Comparison of ENCODE assay signal across 14 cellular contexts in the genomic region with DNA sequence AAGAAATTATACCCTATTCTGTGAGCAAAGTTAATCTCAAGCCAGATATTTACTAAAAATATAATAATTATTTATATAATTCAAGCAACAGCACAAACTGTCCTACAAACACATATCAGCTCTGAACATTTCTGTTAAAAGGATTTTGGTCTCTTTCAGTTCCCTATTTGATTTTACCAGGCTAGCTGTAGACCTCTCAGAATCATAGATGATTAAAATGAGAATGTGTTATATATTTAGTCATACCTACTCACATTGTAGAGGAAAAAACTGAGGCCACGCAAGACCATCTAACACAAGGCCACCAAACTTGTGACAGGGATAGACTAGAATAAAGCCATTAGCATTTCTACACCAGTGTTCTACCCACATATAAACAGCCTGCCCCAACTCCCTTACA. TPM values are rescaled to one million over a fixed set of nuclear protein-coding genes. Genes with fewer than 3 reads are reported as not detected.
DNase-seq lines count a peak whose midpoint lies in the region; ATAC-seq and TF ChIP-seq lines count a peak whose summit lies in the region.
"Had no signal": no experiment of that assay in that cellular context is flagged by ENCODE, and none has a peak within 500 bp of the region (broad histone marks: within the 10 kb centered on the region; RNA-seq: fewer than 3 reads in every experiment).

No MANE protein-coding gene starts in this region.

- no peak for TF ChIP-seq CTCF in HFFc6 (IDR thresholded peaks at IDR 0.05)
- no peak for TF ChIP-seq CTCF in foreskin fibroblast (IDR thresholded peaks at IDR 0.05; ENCODE audit: low read depth, low read length)

- no peak overlapping the region for H3K4me3 ChIP-seq in effector memory CD4-positive, alpha-beta T cell (ENCODE audit: insufficient read depth, low read depth, low read length, poor library complexity, severe bottlenecking)
- H3K4me3 ChIP-seq in foreskin fibroblast (ENCODE audit: low read depth in 1 of 2, low read length in 2 of 2) = no peak overlapping the region
- H3K4me3 ChIP-seq: A549 had no signal

- peaks cover 9% of the 10 kb centered on the region for H3K4me1 Mint-ChIP-seq in activated T-cell treated with anti-CD3 and anti-CD28 coated beads, Interleukin-2, amount 50 U/mL, for 72 hours (ENCODE audit: low read depth)
- peaks cover 7% of the 10 kb centered on the region for H3K4me1 Mint-ChIP-seq in activated T-cell treated with anti-CD3 and anti-CD28 coated beads, Interleukin-2, amount 50 U/mL, for 4 hours (ENCODE audit: low read depth)
- H3K4me1 Mint-ChIP-seq in HFFc6 (ENCODE audit: low read depth) = peaks cover 70% of the 10 kb centered on the region

- no peaks in the 10 kb centered on the region for H3K9me3 ChIP-seq in effector memory CD4-positive, alpha-beta T cell (ENCODE audit: control insufficient read depth, low read length)
- H3K9me3 ChIP-seq: A549 had no signal

- H3K27me3 ChIP-seq in effector memory CD4-positive, alpha-beta T cell (replicated peaks; ENCODE audit: control insufficient read depth, insufficient read depth, low read length, poor library complexity, severe bottlenecking) = no peaks in the 10 kb centered on the region

- H3K4me1 ChIP-seq in effector memory CD4-positive, alpha-beta T cell (ENCODE audit: control insufficient read depth, insufficient read depth, low read length, poor library complexity, severe bottlenecking) = no peaks in the 10 kb centered on the region

- H3K27ac Mint-ChIP-seq in activated T-cell treated with anti-CD3 and anti-CD28 coated beads, Interleukin-2, amount 50 U/mL, for 72 hours = peak overlapping the region; percentile 14
- H3K27ac Mint-ChIP-seq in HFFc6 = peak overlapping the region; percentile 34; the same call in 1 of the 2 replicates
- H3K27ac Mint-ChIP-seq: natural killer cell treated with Interleukin-12 subunit alpha and Interleukin-12 subunit beta and Interleukin-15 and Interleukin-18, amount 100 ng/mL, for 72 hours had no signal

- H3K9me3 Mint-ChIP-seq in activated T-cell treated with anti-CD3 and anti-CD28 coated beads, Interleukin-2, amount 50 U/mL, for 72 hours = no peaks in the 10 kb centered on the region
- H3K9me3 Mint-ChIP-seq in activated T-cell treated with anti-CD3 and anti-CD28 coated beads, Interleukin-2, amount 50 U/mL, for 4 hours = no peaks in the 10 kb centered on the region
- peaks cover 6% of the 10 kb centered on the region for H3K9me3 Mint-ChIP-seq in HFFc6
- H3K9me3 Mint-ChIP-seq: natural killer cell treated with Interleukin-12 subunit alpha and Interleukin-12 subunit beta and Interleukin-15 and Interleukin-18, amount 100 ng/mL, for 72 hours had no signal

- no peak overlapping the region for H3K27ac ChIP-seq in effector memory CD4-positive, alpha-beta T cell (ENCODE audit: insufficient read depth, low read length, poor library complexity, severe bottlenecking)
- H3K27ac ChIP-seq: A549 had no signal

- DNase-seq in activated T-cell treated with anti-CD3 and anti-CD28 coated beads, Interleukin-2, amount 50 U/mL, for 72 hours = no peak
- no peak for DNase-seq in activated T-cell treated with anti-CD3 and anti-CD28 coated beads, Interleukin-2, amount 50 U/mL, for 4 hours
- no peak for DNase-seq in HFFc6
- no peak for DNase-seq in A172 (ENCODE audit: low spot score)
- DNase-seq in effector memory CD4-positive, alpha-beta T cell = no peak
- DNase-seq in foreskin fibroblast = no peak
- no peak for DNase-seq in T1000 (lab: John Stamatoyannopoulos, UW)
- DNase-seq: cerebellar nuclear complex, NCI-H446 treated with DMSO at 0.1 percent for 48 hours, SHP77 had no signal

- no peak overlapping the region for H3K4me3 Mint-ChIP-seq in activated T-cell treated with anti-CD3 and anti-CD28 coated beads, Interleukin-2, amount 50 U/mL, for 72 hours
- no peak overlapping the region for H3K4me3 Mint-ChIP-seq in activated T-cell treated with anti-CD3 and anti-CD28 coated beads, Interleukin-2, amount 50 U/mL, for 4 hours
- H3K4me3 Mint-ChIP-seq in HFFc6 = no peak overlapping the region
- H3K4me3 Mint-ChIP-seq: natural killer cell treated with Interleukin-12 subunit alpha and Interleukin-12 subunit beta and Interleukin-15 and Interleukin-18, amount 100 ng/mL, for 72 hours had no signal

- peaks cover 4% of the 10 kb centered on the region for H3K36me3 ChIP-seq in effector memory CD4-positive, alpha-beta T cell (ENCODE audit: control insufficient read depth, insufficient read depth, low read length)

- peaks cover 4 to 9% of the 10 kb centered on the region in 2 donors for H3K36me3 Mint-ChIP-seq in activated T-cell treated with anti-CD3 and anti-CD28 coated beads, Interleukin-2, amount 50 U/mL, for 72 hours (ENCODE audit: insufficient read depth in 2 of 2)
- peaks cover 25% of the 10 kb centered on the region for H3K36me3 Mint-ChIP-seq in activated T-cell treated with anti-CD3 and anti-CD28 coated beads, Interleukin-2, amount 50 U/mL, for 4 hours (ENCODE audit: insufficient read depth)
- peaks cover 37% of the 10 kb centered on the region for H3K36me3 Mint-ChIP-seq in HFFc6 (ENCODE audit: low read depth)

- no peaks in the 10 kb centered on the region for H3K27me3 Mint-ChIP-seq in activated T-cell treated with anti-CD3 and anti-CD28 coated beads, Interleukin-2, amount 50 U/mL, for 72 hours (ENCODE audit: low read depth)
- H3K27me3 Mint-ChIP-seq in activated T-cell treated with anti-CD3 and anti-CD28 coated beads, Interleukin-2, amount 50 U/mL, for 4 hours (ENCODE audit: low read depth) = no peaks in the 10 kb centered on the region
- H3K27me3 Mint-ChIP-seq in HFFc6 (ENCODE audit: insufficient read depth) = no peaks in the 10 kb centered on the region
- H3K27me3 Mint-ChIP-seq: natural killer cell treated with Interleukin-12 subunit alpha and Interleukin-12 subunit beta and Interleukin-15 and Interleukin-18, amount 100 ng/mL, for 72 hours had no signal

- ATAC-seq in activated T-cell treated with anti-CD3 and anti-CD28 coated beads, Interleukin-2, amount 50 U/mL, for 72 hours (replicated peaks in 1 of 2) = no peak
- no peak for ATAC-seq in activated T-cell treated with anti-CD3 and anti-CD28 coated beads, Interleukin-2, amount 50 U/mL, for 4 hours
- peak; percentile 80 for ATAC-seq in HG03439 (IDR thresholded peaks at IDR 0.05; ENCODE audit: unreplicated experiment)
- ATAC-seq: A549; activated CD4-positive, CD25-positive, alpha-beta regulatory T cell treated with anti-CD3 and anti-CD28 coated beads, Interleukin-2, amount 50 U/mL, for 24 hours; natural killer cell treated with Interleukin-12 subunit alpha and Interleukin-12 subunit beta and Interleukin-15 and Interleukin-18, amount 100 ng/mL, for 72 hours had no signal

RNA-seq across cellular contexts. Expression of a gene that starts 28.5 kb away (rescaled TPM):
- total RNA-seq in activated T-cell treated with anti-CD3 and anti-CD28 coated beads, Interleukin-2, amount 50 U/mL, for 72 hours = not detected
- total RNA-seq in activated T-cell treated with anti-CD3 and anti-CD28 coated beads, Interleukin-2, amount 50 U/mL, for 4 hours = not detected
- total RNA-seq in HFFc6 (2021; fragmentation: NEBNext Ultra II Directional; extraction: Animal tissue kit (Norgen Biotek cat#: 25700)) = 1 to 10 TPM in 5 of 6 experiments, under 1 TPM in 1; 0.78 to 8.4 (median 7.1) TPM
- not detected in 2 replicates for total RNA-seq in A172 (2014; rRNA removed; shearing (Covaris generic))
- total RNA-seq: natural killer cell treated with Interleukin-12 subunit alpha and Interleukin-12 subunit beta and Interleukin-15 and Interleukin-18, amount 100 ng/mL, for 72 hours had no signal

RNA-seq across cellular contexts. Expression of a gene that starts 34.0 kb away (rescaled TPM):
- 10 to 100 TPM; 34.1 to 40.9 TPM for total RNA-seq in activated T-cell treated with anti-CD3 and anti-CD28 coated beads, Interleukin-2, amount 50 U/mL, for 72 hours
- 10 to 100 TPM in 2 of 3 donors, 1 to 10 TPM in 1; 6.5 to 12.1 (median 10.8) TPM for total RNA-seq in activated T-cell treated with anti-CD3 and anti-CD28 coated beads, Interleukin-2, amount 50 U/mL, for 4 hours
- total RNA-seq in HFFc6 (2021; fragmentation: NEBNext Ultra II Directional; extraction: Animal tissue kit (Norgen Biotek cat#: 25700)) = 10 to 100 TPM; 13.3 to 18.5 (median 13.8) TPM
- total RNA-seq in A172 (2014; rRNA removed; shearing (Covaris generic)) = 10.9 and 17.7 TPM in 2 replicates

RNA-seq across cellular contexts. Expression of a gene that starts 34.5 kb away (rescaled TPM):
- 10 to 100 TPM; 48.4 to 53.8 TPM for total RNA-seq in activated T-cell treated with anti-CD3 and anti-CD28 coated beads, Interleukin-2, amount 50 U/mL, for 72 hours
- total RNA-seq in activated T-cell treated with anti-CD3 and anti-CD28 coated beads, Interleukin-2, amount 50 U/mL, for 4 hours = 10 to 100 TPM; 57.9 to 63.4 (median 61.1) TPM
- total RNA-seq in HFFc6 (2021; fragmentation: NEBNext Ultra II Directional; extraction: Animal tissue kit (Norgen Biotek cat#: 25700)) = 10 to 100 TPM; 43.8 to 51.5 (median 48.0) TPM
- 40.1 and 56.6 TPM in 2 replicates for total RNA-seq in A172 (2014; rRNA removed; shearing (Covaris generic))
